In the genomic region with DNA sequence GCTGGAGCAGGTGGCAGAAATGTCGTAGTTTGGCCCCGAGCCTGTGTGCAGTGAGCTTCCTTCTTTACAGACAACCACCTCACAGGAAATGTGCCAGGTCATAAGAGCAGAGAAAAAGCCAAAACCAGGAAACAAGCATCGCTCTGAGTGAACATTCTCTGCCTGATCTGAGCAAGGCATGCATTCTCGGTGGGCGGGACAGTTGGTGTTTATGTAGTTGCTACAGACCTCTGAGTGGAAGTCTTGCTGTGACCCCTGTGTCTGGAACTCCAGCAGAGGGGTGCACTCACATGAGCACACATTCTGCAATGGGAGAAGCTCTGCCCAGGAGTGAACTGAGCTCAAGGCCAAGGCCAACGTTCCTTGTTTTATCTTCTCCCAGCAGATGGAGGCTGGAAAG, we compare ENCODE assay signal across 18 cellular contexts.
DNase-seq lines count a peak whose midpoint lies in the region; ATAC-seq and TF ChIP-seq lines count a peak whose summit lies in the region.
"Had no signal": no experiment of that assay in that cellular context is flagged by ENCODE, and none has a peak within 500 bp of the region (broad histone marks: within the 10 kb centered on the region; RNA-seq: fewer than 3 reads in every experiment).

No MANE protein-coding gene starts in this region.

- no peaks in the 10 kb centered on the region for H3K36me3 ChIP-seq in testis (ENCODE audit: low read depth, missing control alignments)
- H3K36me3 ChIP-seq in tibial nerve, result no peaks in the 10 kb centered on the region
- H3K36me3 ChIP-seq: cardiac muscle cell, left ventricle myocardium inferior, upper lobe of left lung had no signal

- POLR2A ChIA-PET in activated naive CD8-positive, alpha-beta T cell treated with anti-CD3 and anti-CD28 coated beads, Interleukin-2, amount 10 ng/mL, durations not matched to agents 7 days and 5 days (lab: Charles Lee), result no interaction called here

- no peaks in the 10 kb centered on the region for H3K9me3 Mint-ChIP-seq in activated naive CD8-positive, alpha-beta T cell treated with anti-CD3 and anti-CD28 coated beads, Interleukin-2, amount 10 ng/mL, durations not matched to agents 7 days and 5 days

- DNase-seq in DMS153 (lab: John Stamatoyannopoulos, UW) (peak; percentile 43), DMS153 treated with DMSO at 0.1 percent for 48 hours (lab: John Stamatoyannopoulos, UW; ENCODE audit: unreplicated experiment) (no peak), testis (peak; percentile 82), NCI-H82 treated with DMSO at 0.1 percent for 48 hours (lab: John Stamatoyannopoulos, UW; ENCODE audit: unreplicated experiment) (no peak), tibial nerve (ENCODE audit: low spot score in 2 of 2) (no peak)
- peak; percentile 32 for DNase-seq in stimulated activated CD4-positive, alpha-beta T cell treated with anti-CD3 and anti-CD28 coated beads, Interleukin-1b, Interleukin-23, amount 100 ng/mL, for 48 hours
- no peak for DNase-seq in stimulated activated CD4-positive, alpha-beta T cell treated with anti-CD3 and anti-CD28 coated beads, Interleukin-12 subunit alpha, Interleukin-12 subunit beta, amount 100 ng/mL, for 4 hours
- no peak for DNase-seq in activated naive CD8-positive, alpha-beta T cell treated with anti-CD3 and anti-CD28 coated beads, Interleukin-2, amount 10 ng/mL, durations not matched to agents 7 days and 5 days
- DNase-seq: activated CD8-positive, alpha-beta memory T cell treated with anti-CD3 and anti-CD28 coated beads, Interleukin-2, amount 50 U/mL, for 4 hours; IMR-90; left ventricle myocardium inferior; NCI-H774 had no signal

- H3K4me3 Mint-ChIP-seq in activated naive CD8-positive, alpha-beta T cell treated with anti-CD3 and anti-CD28 coated beads, Interleukin-2, amount 10 ng/mL, durations not matched to agents 7 days and 5 days, result peak overlapping the region; percentile 30
- H3K4me3 Mint-ChIP-seq: B cell; stimulated activated effector memory CD8-positive, alpha-beta T cell treated with anti-CD3 and anti-CD28 coated beads, Interleukin-12 subunit alpha, Interleukin-12 subunit beta, amount 100 ng/mL, for 72 hours had no signal

- H3K9me3 ChIP-seq in testis (no peaks in the 10 kb centered on the region), tibial nerve (no peaks in the 10 kb centered on the region)
- H3K9me3 ChIP-seq: upper lobe of left lung had no signal

- no peaks in the 10 kb centered on the region for H3K36me3 Mint-ChIP-seq in activated naive CD8-positive, alpha-beta T cell treated with anti-CD3 and anti-CD28 coated beads, Interleukin-2, amount 10 ng/mL, durations not matched to agents 7 days and 5 days
- H3K36me3 Mint-ChIP-seq: stimulated activated effector memory CD8-positive, alpha-beta T cell treated with anti-CD3 and anti-CD28 coated beads, Interleukin-12 subunit alpha, Interleukin-12 subunit beta, amount 100 ng/mL, for 72 hours had no signal

- H3K27me3 Mint-ChIP-seq in activated naive CD8-positive, alpha-beta T cell treated with anti-CD3 and anti-CD28 coated beads, Interleukin-2, amount 10 ng/mL, durations not matched to agents 7 days and 5 days, result no peaks in the 10 kb centered on the region
- H3K27me3 Mint-ChIP-seq: B cell had no signal

- H3K4me3 ChIP-seq in testis (no peak overlapping the region), tibial nerve (no peak overlapping the region)
- H3K4me3 ChIP-seq: cardiac muscle cell, left ventricle myocardium inferior, upper lobe of left lung had no signal

- peak overlapping the region; percentile 58 for H3K27ac Mint-ChIP-seq in activated naive CD8-positive, alpha-beta T cell treated with anti-CD3 and anti-CD28 coated beads, Interleukin-2, amount 10 ng/mL, durations not matched to agents 7 days and 5 days
- H3K27ac Mint-ChIP-seq: B cell; stimulated activated effector memory CD8-positive, alpha-beta T cell treated with anti-CD3 and anti-CD28 coated beads, Interleukin-12 subunit alpha, Interleukin-12 subunit beta, amount 100 ng/mL, for 72 hours had no signal

- H3K27me3 ChIP-seq in testis, result no peaks in the 10 kb centered on the region
- H3K27me3 ChIP-seq in tibial nerve, result no peaks in the 10 kb centered on the region
- H3K27me3 ChIP-seq: cardiac muscle cell, upper lobe of left lung had no signal

- H3K4me1 Mint-ChIP-seq in activated naive CD8-positive, alpha-beta T cell treated with anti-CD3 and anti-CD28 coated beads, Interleukin-2, amount 10 ng/mL, durations not matched to agents 7 days and 5 days, result peaks cover 11% of the 10 kb centered on the region
- H3K4me1 Mint-ChIP-seq: B cell had no signal

- TF ChIP-seq EP300 in tibial nerve (IDR thresholded peaks at IDR 0.05), result no peak

- TF ChIP-seq POLR2A in testis (IDR thresholded peaks at IDR 0.05), result no peak
- no peak for TF ChIP-seq POLR2A in tibial nerve (IDR thresholded peaks at IDR 0.05)

- no peak overlapping the region for H3K27ac ChIP-seq in testis
- no peak overlapping the region for H3K27ac ChIP-seq in tibial nerve
- H3K27ac ChIP-seq: 22Rv1, cardiac muscle cell, left ventricle myocardium inferior, upper lobe of left lung had no signal

- WGBS in testis, 2 donors, result 23 to 33% methylated on average over 5 to 6 of the region's 6 CpGs
- WGBS in tibial nerve, 2 donors, result 20 to 23% methylated on average over 6 of the region's 6 CpGs

- peaks cover 28% of the 10 kb centered on the region for H3K4me1 ChIP-seq in testis
- peaks cover 0 to 24% (median 0%) of the 10 kb centered on the region in 4 donors for H3K4me1 ChIP-seq in tibial nerve
- H3K4me1 ChIP-seq: left ventricle myocardium inferior, upper lobe of left lung had no signal

- intact Hi-C loops in testis (cut with DNase I; ENCODE audit: low total_unique reads), result no loop called here

- peak; percentile 76 for ATAC-seq in activated naive CD8-positive, alpha-beta T cell treated with anti-CD3 and anti-CD28 coated beads, Interleukin-2, amount 10 ng/mL, durations not matched to agents 7 days and 5 days (ENCODE audit: low read depth)
- ATAC-seq: esophagus mucosa; stimulated activated effector memory CD8-positive, alpha-beta T cell treated with anti-CD3 and anti-CD28 coated beads, Interleukin-12 subunit alpha, Interleukin-12 subunit beta, amount 100 ng/mL, for 72 hours had no signal

- TF ChIP-seq CTCF in testis (IDR thresholded peaks at IDR 0.05) (no peak), tibial nerve (IDR thresholded peaks at IDR 0.05) (no peak)

Comparison
In these comparisons a context has a peak if more than half of its experiments do, and no peak if none do; other contexts are left out.
1. DNase-seq: peak in DMS153 (single experiment), stimulated activated CD4-positive, alpha-beta T cell treated with anti-CD3 and anti-CD28 coated beads, Interleukin-1b, Interleukin-23, amount 100 ng/mL, for 48 hours (single experiment) and testis (single experiment); none in DMS153 treated with DMSO at 0.1 percent for 48 hours (single experiment), stimulated activated CD4-positive, alpha-beta T cell treated with anti-CD3 and anti-CD28 coated beads, Interleukin-12 subunit alpha, Interleukin-12 subunit beta, amount 100 ng/mL, for 4 hours (single experiment), activated naive CD8-positive, alpha-beta T cell treated with anti-CD3 and anti-CD28 coated beads, Interleukin-2, amount 10 ng/mL, durations not matched to agents 7 days and 5 days (single experiment), NCI-H82 treated with DMSO at 0.1 percent for 48 hours (single experiment) and tibial nerve (0 of 2).